ENCODE assay signal across 9 cellular contexts in genomic region chr12:84508325-84508861, GRCh38.
A peak's percentile ranks its signal among the peaks of the same experiment; 100 is the strongest.
DNase-seq lines count a peak whose midpoint lies in the region; ATAC-seq, FAIRE-seq and TF ChIP-seq lines count a peak whose summit lies in the region.
"Had no signal": no experiment of that assay in that cellular context is flagged by ENCODE, and none has a peak within 500 bp of the region (broad histone marks: within the 10 kb centered on the region; RNA-seq: fewer than 3 reads in every experiment).

No MANE protein-coding gene starts in this region.

- 69 to 82% methylated on average over 3 of the region's 3 CpGs for WGBS in endodermal cell (ENCODE audit: insufficient coverage in 1 of 2, insufficient read length in 1 of 2), 2 experiments
- WGBS in psoas muscle, 3 donors, result 42 to 50% (median 48%) methylated on average over 3 of the region's 3 CpGs

- FAIRE-seq in GM12891 (lab: Jason Lieb, UNC), result no peak
- FAIRE-seq: TTC549 had no signal

- H3K27ac Mint-ChIP-seq in endodermal cell, result no peak overlapping the region

- H3K4me1 ChIP-seq in endodermal cell (ENCODE audit: control insufficient read depth, insufficient read depth, low read length), result no peaks in the 10 kb centered on the region
- H3K4me1 ChIP-seq in psoas muscle, result no peaks in the 10 kb centered on the region

- H3K9me3 Mint-ChIP-seq in endodermal cell, result no peaks in the 10 kb centered on the region

- ATAC-seq in GM18502 (IDR thresholded peaks at IDR 0.05; ENCODE audit: poor library complexity, unreplicated experiment) (peak; percentile 70), HG02763 (IDR thresholded peaks at IDR 0.05; ENCODE audit: unreplicated experiment) (peak; percentile 65), psoas muscle (peak in 3 of 4 donors; percentile 53 to 78 (median 65))

- no peak overlapping the region for H3K9ac ChIP-seq in endodermal cell (ENCODE audit: extremely low read depth, low read length, poor library complexity, severe bottlenecking)

- DNase-seq in NCI-H2171 treated with DMSO at 0.1 percent for 48 hours (lab: John Stamatoyannopoulos, UW), result peak; percentile 36
- peak; percentile 67 for DNase-seq in endodermal cell
- no peak for DNase-seq in psoas muscle
- no peak for DNase-seq in GM12891 (ENCODE audit: insufficient read length, low spot score)
- no peak for DNase-seq in mesenteric fat pad (ENCODE audit: low spot score)
- DNase-seq in amygdala (lab: John Stamatoyannopoulos, UW), result no peak

- H3K27ac ChIP-seq in endodermal cell (ENCODE audit: low read depth, low read length) (no peak overlapping the region), psoas muscle (no peak overlapping the region)

- no peak overlapping the region for H3K4me3 Mint-ChIP-seq in endodermal cell

- intact Hi-C loops in psoas muscle (cut with DNase I), result no loop called here

- peak; percentile 75 for TF ChIP-seq CTCF in endodermal cell (conservative IDR thresholded peaks at IDR 0.05)
- peak; percentile 11 for TF ChIP-seq CTCF in psoas muscle (IDR thresholded peaks at IDR 0.05)

- H3K36me3 ChIP-seq in endodermal cell (ENCODE audit: control insufficient read depth, insufficient read depth, low read length), result no peaks in the 10 kb centered on the region
- no peaks in the 10 kb centered on the region for H3K36me3 ChIP-seq in psoas muscle (ENCODE audit: insufficient read depth in 1 of 2, low read depth in 1 of 2)

- no peak overlapping the region for H3K4me3 ChIP-seq in endodermal cell (ENCODE audit: low read length)
- H3K4me3 ChIP-seq in psoas muscle, result no peak overlapping the region

- H3K36me3 Mint-ChIP-seq in endodermal cell (ENCODE audit: low read depth), result no peaks in the 10 kb centered on the region

- H3K9me3 ChIP-seq in endodermal cell (ENCODE audit: control insufficient read depth, low read length), result no peaks in the 10 kb centered on the region
- no peaks in the 10 kb centered on the region for H3K9me3 ChIP-seq in psoas muscle

- no peaks in the 10 kb centered on the region for H3K27me3 ChIP-seq in endodermal cell (ENCODE audit: control insufficient read depth, insufficient read depth, low read length, poor library complexity, severe bottlenecking)
- H3K27me3 ChIP-seq in psoas muscle (ENCODE audit: insufficient read depth in 3 of 3, low read length in 2 of 3), result no peaks in the 10 kb centered on the region

- TF ChIP-seq POLR2A in GM12891 (IDR thresholded peaks at IDR 0.05; ENCODE audit: low read depth, low read length), result no peak

- no peaks in the 10 kb centered on the region for H3K27me3 Mint-ChIP-seq in endodermal cell (ENCODE audit: insufficient read depth)

- peaks cover 2% of the 10 kb centered on the region for H3K4me1 Mint-ChIP-seq in endodermal cell

TF ChIP-seq in GM12891, 5 proteins besides CTCF, POLR2A, EP300 and RAD21:
- no peak for TF ChIP-seq POLR2AphosphoS5 (IDR thresholded peaks at IDR 0.05; ENCODE audit: low read depth, low read length)
- no peak for TF ChIP-seq PAX5 (IDR thresholded peaks at IDR 0.05; ENCODE audit: insufficient read depth, low read length, severe bottlenecking)
- no peak for TF ChIP-seq SPI1 (IDR thresholded peaks at IDR 0.05; ENCODE audit: low read depth, low read length)
- TF ChIP-seq POU2F2 (IDR thresholded peaks at IDR 0.05; ENCODE audit: low read depth, low read length), result no peak
- TF ChIP-seq TAF1 (IDR thresholded peaks at IDR 0.05; ENCODE audit: low read depth, low read length), result no peak

Comparison
In these comparisons a context has a peak if more than half of its experiments do, and no peak if none do; other contexts are left out.
1. DNase-seq: peak in NCI-H2171 treated with DMSO at 0.1 percent for 48 hours (single experiment) and endodermal cell (single experiment); none in psoas muscle (0 of 2), GM12891 (single experiment), mesenteric fat pad (single experiment) and amygdala (0 of 56).
2. Peak in every context shown above with its lines, with median percentiles within 50 percentile points of each other: ATAC-seq.